Comparison of ENCODE assay signal across 1 cellular context in genomic region chr10:132307823-132308587, GRCh38.
TF ChIP-seq lines count a peak whose summit lies in the region.

Gene STK32C (minus strand): TSS chr10:132307950. CDS start chr10:132307833, 117 bp downstream.

TF ChIP-seq in HepG2, 621 proteins besides CTCF, POLR2A, EP300 and RAD21 (continued from another document):
- TF ChIP-seq CHCHD3 (CRISPR knock-in tag; IDR thresholded peaks at IDR 0.05): no peak
- no peak for TF ChIP-seq MLLT10 (CRISPR knock-in tag; IDR thresholded peaks at IDR 0.05)
- no peak for TF ChIP-seq ZNF776 (CRISPR knock-in tag; IDR thresholded peaks at IDR 0.05)
- no peak for TF ChIP-seq ZMYM4 (CRISPR knock-in tag; IDR thresholded peaks at IDR 0.05)
- no peak for TF ChIP-seq TERF1 (CRISPR knock-in tag; IDR thresholded peaks at IDR 0.05)
- no peak for TF ChIP-seq ZSCAN5A (CRISPR knock-in tag; IDR thresholded peaks at IDR 0.05; ENCODE audit: borderline replicate concordance)
- no peak for TF ChIP-seq ZUFSP (CRISPR knock-in tag; IDR thresholded peaks at IDR 0.05; ENCODE audit: borderline replicate concordance)
- peak; percentile 17; the same call in 1 of the 2 replicates for TF ChIP-seq SP4 (CRISPR knock-in tag; IDR thresholded peaks at IDR 0.05)
- TF ChIP-seq TIGD3 (CRISPR knock-in tag; IDR thresholded peaks at IDR 0.05; ENCODE audit: borderline replicate concordance): no peak
- no peak for TF ChIP-seq IKZF5 (CRISPR knock-in tag; IDR thresholded peaks at IDR 0.05)
- TF ChIP-seq HOXA5 (CRISPR knock-in tag; IDR thresholded peaks at IDR 0.05): 0 out of 2 replicates have a peak, but pooled peaks have one; percentile 27
- TF ChIP-seq ZNF235 (CRISPR knock-in tag; IDR thresholded peaks at IDR 0.05; ENCODE audit: borderline replicate concordance): no peak
TF ChIP-seq in HepG2: peak in this region for 29.
